In genomic region chr14:85934886-85935254, GRCh38 we compare ENCODE assay signal across 8 cellular contexts.
A peak's percentile ranks its signal among the peaks of the same experiment; 100 is the strongest.
DNase-seq lines count a peak whose midpoint lies in the region; ATAC-seq and TF ChIP-seq lines count a peak whose summit lies in the region.

No MANE protein-coding gene starts in this region.

- H3K4me1 Mint-ChIP-seq in activated CD4-positive, alpha-beta T cell treated with anti-CD3 and anti-CD28 coated beads, Interleukin-2, amount 10 ng/mL, durations not matched to agents 7 days and 5 days = peaks cover 33% of the 10 kb centered on the region

- peak; percentile 45 for ATAC-seq in HG02852 (IDR thresholded peaks at IDR 0.05; ENCODE audit: unreplicated experiment)

- peak overlapping the region; percentile 90 for H3K4me2 ChIP-seq in OCI-LY3 (ENCODE audit: low read length)

- TF ChIP-seq CTCF in OCI-LY3 (IDR thresholded peaks at IDR 0.05; ENCODE audit: low read depth, low read length) = no peak
- TF ChIP-seq CTCF in fibroblast of villous mesenchyme (IDR thresholded peaks at IDR 0.05; ENCODE audit: insufficient read depth, low read depth, low read length) = no peak

- no peaks in the 10 kb centered on the region for H3K27me3 Mint-ChIP-seq in activated CD4-positive, alpha-beta T cell treated with anti-CD3 and anti-CD28 coated beads, Interleukin-2, amount 10 ng/mL, durations not matched to agents 7 days and 5 days

- H3K4me3 ChIP-seq in OCI-LY3 (ENCODE audit: low read length) (peak overlapping the region; percentile 84), fibroblast of villous mesenchyme (ENCODE audit: low read depth, low read length) (peak overlapping the region; percentile 58)

- peaks cover 15% of the 10 kb centered on the region for H3K4me1 ChIP-seq in OCI-LY3 (ENCODE audit: low read length)

- peak overlapping the region; percentile 91 for H3K27ac Mint-ChIP-seq in activated CD4-positive, alpha-beta T cell treated with anti-CD3 and anti-CD28 coated beads, Interleukin-2, amount 10 ng/mL, durations not matched to agents 7 days and 5 days

- H2AFZ ChIP-seq in OCI-LY3 (ENCODE audit: low read depth, low read length) = peak overlapping the region; percentile 94

- peaks cover 4% of the 10 kb centered on the region; the same call in 1 of the 2 replicates for H3K79me2 ChIP-seq in OCI-LY3 (ENCODE audit: low read length)

- peak overlapping the region; percentile 79 for H3K9ac ChIP-seq in OCI-LY3 (ENCODE audit: low read length)

- CTCF ChIA-PET in activated CD4-positive, alpha-beta T cell treated with anti-CD3 and anti-CD28 coated beads, Interleukin-2, amount 10 ng/mL, durations not matched to agents 7 days and 5 days (lab: Charles Lee) = no interaction called here

- DNase-seq in activated CD4-positive, alpha-beta T cell treated with anti-CD3 and anti-CD28 coated beads, Interleukin-2, amount 10 ng/mL, durations not matched to agents 7 days and 5 days = no peak
- DNase-seq in activated CD4-positive, alpha-beta T cell treated with anti-CD3 and anti-CD28 coated beads for 48 hours = no peak
- DNase-seq in fibroblast of villous mesenchyme (ENCODE audit: low read depth) = peak; percentile 3
- no peak for DNase-seq in DMS114 treated with DMSO at 0.1 percent for 48 hours (lab: John Stamatoyannopoulos, UW; ENCODE audit: unreplicated experiment)
- no peak for DNase-seq in SW480 (ENCODE audit: low spot score)
- no peak for DNase-seq in middle frontal gyrus (ENCODE audit: extremely low spot score, low spot score)

- POLR2A ChIA-PET in activated CD4-positive, alpha-beta T cell treated with anti-CD3 and anti-CD28 coated beads, Interleukin-2, amount 10 ng/mL, durations not matched to agents 7 days and 5 days (lab: Charles Lee) = no interaction called here

- H4K20me1 ChIP-seq in OCI-LY3 (ENCODE audit: insufficient read depth, low read length) = no peaks in the 10 kb centered on the region

- H3K9me3 Mint-ChIP-seq in activated CD4-positive, alpha-beta T cell treated with anti-CD3 and anti-CD28 coated beads, Interleukin-2, amount 10 ng/mL, durations not matched to agents 7 days and 5 days = peaks cover 21% of the 10 kb centered on the region

- H3K9me3 ChIP-seq in OCI-LY3 (ENCODE audit: insufficient read depth, low read length) = peaks cover 16% of the 10 kb centered on the region; the same call in 1 of the 2 replicates

- H3K27me3 ChIP-seq in OCI-LY3 (ENCODE audit: low read depth, low read length) = no peaks in the 10 kb centered on the region

- peak overlapping the region; percentile 86 for H3K27ac ChIP-seq in OCI-LY3 (ENCODE audit: low read length)

- peaks cover 23% of the 10 kb centered on the region for H3K36me3 Mint-ChIP-seq in activated CD4-positive, alpha-beta T cell treated with anti-CD3 and anti-CD28 coated beads, Interleukin-2, amount 10 ng/mL, durations not matched to agents 7 days and 5 days (ENCODE audit: low read depth)

- peaks cover 3% of the 10 kb centered on the region for H3K36me3 ChIP-seq in OCI-LY3 (replicated peaks; ENCODE audit: low read depth, low read length)

- H3K4me3 Mint-ChIP-seq in activated CD4-positive, alpha-beta T cell treated with anti-CD3 and anti-CD28 coated beads, Interleukin-2, amount 10 ng/mL, durations not matched to agents 7 days and 5 days = peak overlapping the region; percentile 80
